22 cellular contexts compared by ENCODE assay signal in genomic region chr17:77154187-77154586, GRCh38. TPM values are rescaled to one million over a fixed set of nuclear protein-coding genes. Genes with fewer than 3 reads are reported as not detected.
DNase-seq lines count a peak whose midpoint lies in the region; ATAC-seq and TF ChIP-seq lines count a peak whose summit lies in the region.
"Had no signal": no experiment of that assay in that cellular context is flagged by ENCODE, and none has a peak within 500 bp of the region (broad histone marks: within the 10 kb centered on the region; RNA-seq: fewer than 3 reads in every experiment).

No MANE protein-coding gene starts in this region.

- peaks cover 25% of the 10 kb centered on the region for H3K4me1 Mint-ChIP-seq in activated CD4-positive, alpha-beta T cell treated with anti-CD3 and anti-CD28 coated beads, Interleukin-2, amount 10 ng/mL, durations not matched to agents 7 days and 5 days
- H3K4me1 Mint-ChIP-seq in HFFc6 (ENCODE audit: low read depth) = peaks cover 44% of the 10 kb centered on the region

- H3K4me1 ChIP-seq in SK-N-SH (ENCODE audit: control insufficient read depth in 1 of 2, insufficient read depth in 2 of 2, low read depth in 1 of 2, low read length in 1 of 2) = peaks cover 0 to 9% of the 10 kb centered on the region in 2 experiments; a peak in 1 of 4 replicates
- peaks cover 19% of the 10 kb centered on the region for H3K4me1 ChIP-seq in RWPE2 (ENCODE audit: insufficient read depth, poor library complexity, severe bottlenecking)
- H3K4me1 ChIP-seq in hepatocyte (ENCODE audit: insufficient read depth) = peaks cover 15% of the 10 kb centered on the region
- peaks cover 35 to 82% (median 59%) of the 10 kb centered on the region in 4 donors for H3K4me1 ChIP-seq in stomach

- H3K4me3 ChIP-seq in SK-N-SH (ENCODE audit: low read depth in 2 of 2, low read length in 1 of 2) (no peak overlapping the region), RWPE2 (ENCODE audit: severe bottlenecking) (no peak overlapping the region), hepatocyte (no peak overlapping the region), stomach (no peak overlapping the region)
- H3K4me3 ChIP-seq: GM12878, GM23338, left lung, SK-N-MC, thyroid gland had no signal

- H3F3A ChIP-seq in SK-N-SH (replicated peaks; ENCODE audit: insufficient read depth) = peaks cover 10% of the 10 kb centered on the region

- TF ChIP-seq CTCF in SK-N-SH (IDR thresholded peaks at IDR 0.05) (no peak), RWPE2 (IDR thresholded peaks at IDR 0.05; ENCODE audit: poor library complexity, severe bottlenecking) (no peak), hepatocyte (IDR thresholded peaks at IDR 0.05; ENCODE audit: poor library complexity) (no peak), stomach (IDR thresholded peaks at IDR 0.05) (no peak), HFFc6 (IDR thresholded peaks at IDR 0.05) (no peak)

- ATAC-seq in SK-N-SH treated with all-trans-retinoic acid at 6 μM for 48 hours (peak; percentile 21; the same call in 1 of the 3 replicates), RWPE2 (ENCODE audit: low read depth) (no peak)
- ATAC-seq: GM12878, GM23338, left lung, WTC11 had no signal

- H3K9me3 ChIP-seq in SK-N-SH (no peaks in the 10 kb centered on the region), RWPE2 (ENCODE audit: severe bottlenecking) (no peaks in the 10 kb centered on the region), hepatocyte (ENCODE audit: low read depth) (no peaks in the 10 kb centered on the region), stomach (no peaks in the 10 kb centered on the region)
- H3K9me3 ChIP-seq: left lung, thyroid gland had no signal

- POLR2A ChIA-PET in SK-N-SH (lab: Yijun Ruan, JAX) = interaction anchor here (1.0 kb wide), 1 partner anchor 13 kb away, joined by 3 read pairs; no protein-coding TSS in a partner anchor
- POLR2A ChIA-PET in activated CD4-positive, alpha-beta T cell treated with anti-CD3 and anti-CD28 coated beads, Interleukin-2, amount 10 ng/mL, durations not matched to agents 7 days and 5 days (lab: Charles Lee) = no interaction called here

- H3K27me3 Mint-ChIP-seq in activated CD4-positive, alpha-beta T cell treated with anti-CD3 and anti-CD28 coated beads, Interleukin-2, amount 10 ng/mL, durations not matched to agents 7 days and 5 days = no peaks in the 10 kb centered on the region
- H3K27me3 Mint-ChIP-seq in HFFc6 (ENCODE audit: insufficient read depth) = no peaks in the 10 kb centered on the region
- H3K27me3 Mint-ChIP-seq: B cell had no signal

- TF ChIP-seq RAD21 in SK-N-SH (IDR thresholded peaks at IDR 0.05; ENCODE audit: low read length) = no peak

- no peak for TF ChIP-seq POLR2A in stomach (IDR thresholded peaks at IDR 0.05)

- H3K27ac ChIP-seq in SK-N-SH (ENCODE audit: low read depth in 2 of 2, low read length in 1 of 2) = no peak overlapping the region
- peak overlapping the region; percentile 38 for H3K27ac ChIP-seq in RWPE2 (ENCODE audit: poor library complexity, severe bottlenecking)
- peak overlapping the region; percentile 11 for H3K27ac ChIP-seq in hepatocyte
- peak overlapping the region in 3 of 5 donors; percentile 1 to 65 (median 32) for H3K27ac ChIP-seq in stomach
- H3K27ac ChIP-seq: 22Rv1 had no signal

- H3K9ac ChIP-seq in SK-N-SH = no peak overlapping the region

- H2AFZ ChIP-seq in SK-N-SH (ENCODE audit: low read depth) = no peak overlapping the region
- H2AFZ ChIP-seq in hepatocyte = no peak overlapping the region
- H2AFZ ChIP-seq: GM23338 had no signal

- H3K9me2 ChIP-seq in SK-N-SH (no peaks in the 10 kb centered on the region), hepatocyte (replicated peaks; ENCODE audit: insufficient read depth) (no peaks in the 10 kb centered on the region)

- H4K20me1 ChIP-seq in SK-N-SH (ENCODE audit: insufficient read depth) (peaks cover 72% of the 10 kb centered on the region), hepatocyte (ENCODE audit: insufficient read depth, poor library complexity, severe bottlenecking) (no peaks in the 10 kb centered on the region)

- WGBS in SK-N-SH (ENCODE audit: low lambda C conversion rate) = 94% methylated on average over 5 of the region's 5 CpGs
- 96% methylated on average over 5 of the region's 5 CpGs for WGBS in hepatocyte (ENCODE audit: low lambda C conversion rate, missing lambda C conversion rate)
- 66 to 85% (median 74%) methylated on average over 5 of the region's 5 CpGs for WGBS in stomach, 5 donors

- H3K4me2 ChIP-seq in SK-N-SH (no peak overlapping the region), hepatocyte (no peak overlapping the region)
- H3K4me2 ChIP-seq: GM23338 had no signal

- H3K79me2 ChIP-seq in SK-N-SH (ENCODE audit: insufficient read depth) (peaks cover 100% of the 10 kb centered on the region), hepatocyte (peaks cover 93% of the 10 kb centered on the region)

- CTCF ChIA-PET in SK-N-SH (lab: Yijun Ruan, JAX) = interaction anchor here (0.9 to 1.4 kb wide), 4 partner anchors 8 to 93 kb away, joined by 3 to 5 read pairs (median 4); no protein-coding TSS in a partner anchor
- CTCF ChIA-PET in activated CD4-positive, alpha-beta T cell treated with anti-CD3 and anti-CD28 coated beads, Interleukin-2, amount 10 ng/mL, durations not matched to agents 7 days and 5 days (lab: Charles Lee) = interaction anchor here (0.6 to 1.0 kb wide), 2 partner anchors 9 to 1174 kb away, joined by 3 read pairs; no protein-coding TSS in a partner anchor

- peaks cover 21 to 40% of the 10 kb centered on the region in 2 experiments for H3K36me3 ChIP-seq in SK-N-SH (replicated peaks in 1 of 2; ENCODE audit: control insufficient read depth in 1 of 2, insufficient read depth in 2 of 2, low read length in 1 of 2)
- H3K36me3 ChIP-seq in RWPE2 (ENCODE audit: low read depth) = peaks cover 39% of the 10 kb centered on the region
- H3K36me3 ChIP-seq in hepatocyte (replicated peaks; ENCODE audit: insufficient read depth, low read depth) = no peaks in the 10 kb centered on the region
- H3K36me3 ChIP-seq in stomach = peaks cover 0 to 34% (median 18%) of the 10 kb centered on the region in 4 donors

- DNase-seq in SK-N-SH (no peak), RWPE2 (ENCODE audit: low spot score) (no peak), hepatocyte (ENCODE audit: low spot score) (no peak), stomach (no peak), HFFc6 (no peak), NCI-H510A (lab: John Stamatoyannopoulos, UW) (no peak)
- DNase-seq in activated CD4-positive, alpha-beta T cell treated with anti-CD3 and anti-CD28 coated beads, Interleukin-2, amount 10 ng/mL, durations not matched to agents 7 days and 5 days = no peak
- DNase-seq: activated CD4-positive, alpha-beta T cell treated with anti-CD3 and anti-CD28 coated beads, Interleukin-2, amount 50 U/mL, for 48 hours; amygdala; immature natural killer cell; left lung; NCI-H2029 treated with DMSO at 0.1 percent for 48 hours; stimulated activated CD4-positive, alpha-beta T cell treated with anti-CD3 and anti-CD28 coated beads, Interleukin-2, amount 100 ng/mL, for 48 hours; stimulated activated naive CD4-positive, alpha-beta T cell had no signal

- intact Hi-C loops in stomach (cut with DNase I; ENCODE audit: low total_unique reads) = loop anchor here (10.0 kb wide), 1 partner anchor 49 kb away; no protein-coding TSS in a partner anchor

- H3K9me3 Mint-ChIP-seq in activated CD4-positive, alpha-beta T cell treated with anti-CD3 and anti-CD28 coated beads, Interleukin-2, amount 10 ng/mL, durations not matched to agents 7 days and 5 days = peaks cover 3% of the 10 kb centered on the region
- no peaks in the 10 kb centered on the region for H3K9me3 Mint-ChIP-seq in HFFc6
- H3K9me3 Mint-ChIP-seq: GM23338, WTC11 had no signal

- no peak overlapping the region for H3K4me3 Mint-ChIP-seq in activated CD4-positive, alpha-beta T cell treated with anti-CD3 and anti-CD28 coated beads, Interleukin-2, amount 10 ng/mL, durations not matched to agents 7 days and 5 days
- H3K4me3 Mint-ChIP-seq in HFFc6 = no peak overlapping the region
- H3K4me3 Mint-ChIP-seq: B cell, GM23338, immature natural killer cell, WTC11 had no signal

- peaks cover 39% of the 10 kb centered on the region for H3K36me3 Mint-ChIP-seq in activated CD4-positive, alpha-beta T cell treated with anti-CD3 and anti-CD28 coated beads, Interleukin-2, amount 10 ng/mL, durations not matched to agents 7 days and 5 days (ENCODE audit: low read depth)
- H3K36me3 Mint-ChIP-seq in HFFc6 (ENCODE audit: low read depth) = peaks cover 26% of the 10 kb centered on the region

- no peaks in the 10 kb centered on the region for H3K27me3 ChIP-seq in SK-N-SH (ENCODE audit: insufficient read depth)
- H3K27me3 ChIP-seq in RWPE2 (ENCODE audit: insufficient read depth, poor library complexity, severe bottlenecking) = no peaks in the 10 kb centered on the region
- no peaks in the 10 kb centered on the region for H3K27me3 ChIP-seq in hepatocyte
- H3K27me3 ChIP-seq in stomach = no peaks in the 10 kb centered on the region
- H3K27me3 ChIP-seq: left lung, thyroid gland had no signal

- no peak overlapping the region for H3K27ac Mint-ChIP-seq in activated CD4-positive, alpha-beta T cell treated with anti-CD3 and anti-CD28 coated beads, Interleukin-2, amount 10 ng/mL, durations not matched to agents 7 days and 5 days
- no peak overlapping the region for H3K27ac Mint-ChIP-seq in HFFc6
- H3K27ac Mint-ChIP-seq: B cell, GM23338 had no signal

- no peak for TF ChIP-seq EP300 in SK-N-SH (IDR thresholded peaks at IDR 0.05; ENCODE audit: borderline replicate concordance in 1 of 2, low read depth in 1 of 2, low read length in 1 of 2)
- TF ChIP-seq EP300 in stomach (IDR thresholded peaks at IDR 0.05) = no peak

TF ChIP-seq in SK-N-SH treated with all-trans-retinoic acid at 6 μM for 48 hours, 23 proteins besides CTCF, POLR2A, EP300 and RAD21 (continues in another document):
- TF ChIP-seq ISL1 (CRISPR knock-in tag; IDR thresholded peaks at IDR 0.05) (no peak), OSR1 (CRISPR knock-in tag; IDR thresholded peaks at IDR 0.05) (no peak), ZNF565 (CRISPR knock-in tag; conservative IDR thresholded peaks at IDR 0.05; ENCODE audit: low read depth) (no peak), RARB (CRISPR knock-in tag; IDR thresholded peaks at IDR 0.05) (no peak), ESRRG (CRISPR knock-in tag; IDR thresholded peaks at IDR 0.05) (no peak)

TF ChIP-seq in SK-N-SH, 30 proteins besides CTCF, POLR2A, EP300 and RAD21:
- no peak for TF ChIP-seq YY1 (IDR thresholded peaks at IDR 0.05; ENCODE audit: low read depth)

RNA-seq across cellular contexts. Expression of gene SEC14L1, which starts 13.4 kb away (rescaled TPM):
- 45.1 and 62.4 TPM in 2 replicates for polyA plus RNA-seq in SK-N-SH (2012; rRNA removed)
- 54.4 and 58.5 TPM in 2 replicates for polyA plus RNA-seq in SK-N-SH (2012; cell fraction: cytosol; rRNA removed)
- polyA plus RNA-seq in SK-N-SH (2012; cell fraction: nucleus; rRNA removed) = 48.9 and 66.1 TPM in 2 replicates
- total RNA-seq in hepatocyte = 35.3 and 52.9 TPM in 2 replicates
- polyA plus RNA-seq in hepatocyte = 70.8 and 71.4 TPM in 2 replicates
- 100 to 1,000 TPM in 1 of 5 donors, 10 to 100 TPM in 3, 1 to 10 TPM in 1; 3.2 to 106 (median 60.1) TPM for total RNA-seq in stomach
- polyA plus RNA-seq in stomach = 10 to 100 TPM; 17.0 to 39.5 (median 30.2) TPM
- 10 to 100 TPM; 56.6 to 57.4 TPM for total RNA-seq in activated CD4-positive, alpha-beta T cell treated with anti-CD3 and anti-CD28 coated beads, Interleukin-2, amount 10 ng/mL, durations not matched to agents 7 days and 5 days
- 10 to 100 TPM; 63.0 to 91.4 (median 75.0) TPM for total RNA-seq in HFFc6 (2021; fragmentation: NEBNext Ultra II Directional; extraction: Animal tissue kit (Norgen Biotek cat#: 25700))

Comparison
In these comparisons a context has a peak if more than half of its experiments do, and no peak if none do; other contexts are left out.
1. H3K27ac ChIP-seq: peak in RWPE2 (single experiment), hepatocyte (single experiment) and stomach (3 of 5); none in SK-N-SH (0 of 2).